ENCODE assay signal across 12 cellular contexts in genomic region chr17:48608921-48609505, GRCh38.
DNase-seq lines count a peak whose midpoint lies in the region; ATAC-seq lines count a peak whose summit lies in the region.
"Had no signal": no experiment of that assay in that cellular context is flagged by ENCODE, and none has a peak within 500 bp of the region (broad histone marks: within the 10 kb centered on the region; RNA-seq: fewer than 3 reads in every experiment).

No MANE protein-coding gene starts in this region.

- no peak for ATAC-seq in stimulated activated naive CD8-positive, alpha-beta T cell treated with anti-CD3 and anti-CD28 coated beads, Interleukin-15, amount 100 ng/mL, for 72 hours
- no peak for ATAC-seq in effector memory CD8-positive, alpha-beta T cell (replicated peaks)

- H3K4me3 Mint-ChIP-seq in stimulated activated naive CD8-positive, alpha-beta T cell treated with anti-CD3 and anti-CD28 coated beads, Interleukin-15, Interleukin-2, amounts not matched to agents 100 ng/mL and 50 ng/mL, for 24 hours, result peak overlapping the region; percentile 35
- H3K4me3 Mint-ChIP-seq in stimulated activated naive CD8-positive, alpha-beta T cell treated with anti-CD3 and anti-CD28 coated beads, Interleukin-15, amount 100 ng/mL, for 72 hours, result no peak overlapping the region
- peak overlapping the region in 1 of 2 donors; percentile 98 for H3K4me3 Mint-ChIP-seq in effector memory CD8-positive, alpha-beta T cell

- H3K36me3 Mint-ChIP-seq in stimulated activated naive CD8-positive, alpha-beta T cell treated with anti-CD3 and anti-CD28 coated beads, Interleukin-15, Interleukin-2, amounts not matched to agents 100 ng/mL and 50 ng/mL, for 24 hours (ENCODE audit: low read depth), result no peaks in the 10 kb centered on the region
- H3K36me3 Mint-ChIP-seq in effector memory CD8-positive, alpha-beta T cell (ENCODE audit: insufficient read depth), result peaks cover 15% of the 10 kb centered on the region

- H3K4me1 Mint-ChIP-seq in stimulated activated naive CD8-positive, alpha-beta T cell treated with anti-CD3 and anti-CD28 coated beads, Interleukin-15, Interleukin-2, amounts not matched to agents 100 ng/mL and 50 ng/mL, for 24 hours (ENCODE audit: low read depth), result peaks cover 32% of the 10 kb centered on the region
- H3K4me1 Mint-ChIP-seq in stimulated activated naive CD8-positive, alpha-beta T cell treated with anti-CD3 and anti-CD28 coated beads, Interleukin-15, amount 100 ng/mL, for 72 hours, result peaks cover 36% of the 10 kb centered on the region
- H3K4me1 Mint-ChIP-seq in effector memory CD8-positive, alpha-beta T cell (ENCODE audit: low read depth in 2 of 2), result peaks cover 30 to 36% of the 10 kb centered on the region in 2 donors

- no peak for DNase-seq in stimulated activated naive CD8-positive, alpha-beta T cell treated with anti-CD3 and anti-CD28 coated beads, Interleukin-15, amount 100 ng/mL, for 72 hours
- DNase-seq in SW480 (ENCODE audit: low spot score) (peak; percentile 40), islet precursor cell (peak; percentile 87), AML-193 (lab: John Stamatoyannopoulos, UW) (no peak), hypothalamus (lab: John Stamatoyannopoulos, UW) (no peak)
- DNase-seq in effector memory CD8-positive, alpha-beta T cell, result no peak
- no peak for DNase-seq in stimulated activated CD4-positive, alpha-beta T cell treated with anti-CD3 and anti-CD28 coated beads, Interleukin-4, amount 100 ng/mL, for 1 hour
- DNase-seq: activated T-cell treated with anti-CD3 and anti-CD28 coated beads, Interleukin-2, amount 50 U/mL, for 1 hour; NCI-H510A; stimulated activated CD4-positive, alpha-beta T cell treated with anti-CD3 and anti-CD28 coated beads, Interleukin-2, amount 100 ng/mL, for 48 hours; stimulated activated naive CD4-positive, alpha-beta T cell treated with Interleukin-2 at 50 U/mL for 16 hours had no signal

- H3K27ac Mint-ChIP-seq in stimulated activated naive CD8-positive, alpha-beta T cell treated with anti-CD3 and anti-CD28 coated beads, Interleukin-15, Interleukin-2, amounts not matched to agents 100 ng/mL and 50 ng/mL, for 24 hours, result no peak overlapping the region
- H3K27ac Mint-ChIP-seq in stimulated activated naive CD8-positive, alpha-beta T cell treated with anti-CD3 and anti-CD28 coated beads, Interleukin-15, amount 100 ng/mL, for 72 hours, result no peak overlapping the region
- no peak overlapping the region for H3K27ac Mint-ChIP-seq in effector memory CD8-positive, alpha-beta T cell

- H3K27me3 Mint-ChIP-seq in stimulated activated naive CD8-positive, alpha-beta T cell treated with anti-CD3 and anti-CD28 coated beads, Interleukin-15, Interleukin-2, amounts not matched to agents 100 ng/mL and 50 ng/mL, for 24 hours, result peaks cover 75% of the 10 kb centered on the region
- H3K27me3 Mint-ChIP-seq in stimulated activated naive CD8-positive, alpha-beta T cell treated with anti-CD3 and anti-CD28 coated beads, Interleukin-15, amount 100 ng/mL, for 72 hours, result peaks cover 96% of the 10 kb centered on the region
- H3K27me3 Mint-ChIP-seq in effector memory CD8-positive, alpha-beta T cell, result peaks cover 55 to 94% of the 10 kb centered on the region in 2 donors

- no peaks in the 10 kb centered on the region for H3K9me3 Mint-ChIP-seq in stimulated activated naive CD8-positive, alpha-beta T cell treated with anti-CD3 and anti-CD28 coated beads, Interleukin-15, Interleukin-2, amounts not matched to agents 100 ng/mL and 50 ng/mL, for 24 hours
- no peaks in the 10 kb centered on the region for H3K9me3 Mint-ChIP-seq in stimulated activated naive CD8-positive, alpha-beta T cell treated with anti-CD3 and anti-CD28 coated beads, Interleukin-15, amount 100 ng/mL, for 72 hours
- H3K9me3 Mint-ChIP-seq in effector memory CD8-positive, alpha-beta T cell, result no peaks in the 10 kb centered on the region

Comparison
In these comparisons a context has a peak if more than half of its experiments do, and no peak if none do; other contexts are left out.
1. DNase-seq: peak in SW480 (single experiment) and islet precursor cell (single experiment); none in stimulated activated naive CD8-positive, alpha-beta T cell treated with anti-CD3 and anti-CD28 coated beads, Interleukin-15, amount 100 ng/mL, for 72 hours (0 of 2), effector memory CD8-positive, alpha-beta T cell (0 of 3), AML-193 (0 of 2), stimulated activated CD4-positive, alpha-beta T cell treated with anti-CD3 and anti-CD28 coated beads, Interleukin-4, amount 100 ng/mL, for 1 hour (single experiment) and hypothalamus (0 of 51).